34 cellular contexts compared by ENCODE assay signal in the genomic region with DNA sequence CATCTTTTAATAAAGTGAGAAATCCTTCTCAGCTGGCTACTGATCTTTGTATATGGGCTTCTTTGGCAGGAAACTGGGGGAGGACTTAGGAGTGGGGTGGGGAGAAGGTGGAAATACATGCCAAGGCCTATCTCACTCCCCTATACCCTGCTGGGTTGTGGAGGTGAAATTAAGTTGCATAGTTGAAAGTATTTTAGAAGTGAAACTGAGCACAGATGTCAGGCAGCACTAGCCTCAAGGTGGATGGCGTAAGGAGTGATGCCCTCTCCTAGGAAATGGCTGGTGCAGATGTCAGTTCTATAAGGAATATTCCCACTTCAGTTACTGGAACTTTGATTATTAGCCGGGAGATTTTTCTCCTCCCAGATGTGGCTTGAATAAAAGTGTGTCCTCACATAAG.
"Had no signal": no experiment of that assay in that cellular context is flagged by ENCODE, and none has a peak within 500 bp of the region (broad histone marks: within the 10 kb centered on the region; RNA-seq: fewer than 3 reads in every experiment).

No MANE protein-coding gene starts in this region.

- DNase-seq: Karpas-422, Kasumi-1, MG63, MV-4-11, NCI-H1048, NCI-H1092, NCI-H1092 treated with DMSO at 0.1 percent for 48 hours, NCI-H1105, NCI-H1105 treated with DMSO at 0.1 percent for 48 hours, NCI-H1417, NCI-H1417 treated with DMSO at 0.1 percent for 48 hours, NCI-H1436, NCI-H1436 treated with DMSO at 0.1 percent for 48 hours, NCI-H146, NCI-H1694, NCI-H1694 treated with DMSO at 0.1 percent for 48 hours, NCI-H187, NCI-H1930, NCI-H2029, NCI-H2029 treated with DMSO at 0.1 percent for 48 hours, NCI-H2081, NCI-H2081 treated with DMSO at 0.1 percent for 48 hours, NCI-H2107, NCI-H2171, NCI-H2171 treated with DMSO at 0.1 percent for 48 hours, NCI-H2227 treated with DMSO at 0.1 percent for 48 hours, NCI-H226, NCI-H345, NCI-H446, NCI-H446 treated with DMSO at 0.1 percent for 48 hours, NCI-H510A, NCI-H510A treated with DMSO at 0.1 percent for 48 hours, NCI-H524, NCI-H524 treated with DMSO at 0.1 percent for 48 hours had no signal

- H3K4me3 ChIP-seq: MG63 had no signal

- H3K36me3 ChIP-seq: MG63 had no signal

- H3K27me3 ChIP-seq: MG63 had no signal
